8 cellular contexts compared by ENCODE assay signal in genomic region chr14:101971458-101971857, GRCh38. TPM values are rescaled to one million over a fixed set of nuclear protein-coding genes. Genes with fewer than 3 reads are reported as not detected.
DNase-seq lines count a peak whose midpoint lies in the region; ATAC-seq and TF ChIP-seq lines count a peak whose summit lies in the region.
"Not testable (repeated sequence)": the region's sequence is repeated elsewhere in the genome, so short reads cannot be mapped to it uniquely, and the experiment has no call there.

No MANE protein-coding gene starts in this region.

- not testable (repeated sequence) for TF ChIP-seq POLR2A in uterus (IDR thresholded peaks at IDR 0.05)

- H3K36me3 ChIP-seq in Loucy (ENCODE audit: insufficient read depth, low read length) = peaks cover 22% of the 10 kb centered on the region; the same call in 1 of the 2 replicates
- not testable (repeated sequence) for H3K36me3 ChIP-seq in colonic mucosa; muscle layer of colon (ENCODE audit: insufficient read depth, low read length); uterus
- peaks cover 0 to 44% (median 8%) of the 10 kb centered on the region in 9 donors for H3K36me3 ChIP-seq in heart right ventricle

- ATAC-seq in heart right ventricle = not testable (repeated sequence)

- not testable (repeated sequence) for H3K4me3 Mint-ChIP-seq in CD14-positive monocyte

- H2AFZ ChIP-seq in Loucy (ENCODE audit: low read length) = not testable (repeated sequence)

- not testable (repeated sequence) for TF ChIP-seq CTCF in CD14-positive monocyte (IDR thresholded peaks at IDR 0.05); Loucy (conservative IDR thresholded peaks at IDR 0.05; ENCODE audit: low read length); WI38 (IDR thresholded peaks at IDR 0.05; ENCODE audit: low read depth, low read length); colonic mucosa (IDR thresholded peaks at IDR 0.05); heart right ventricle (IDR thresholded peaks at IDR 0.05); uterus (IDR thresholded peaks at IDR 0.05)

- H3K4me2 ChIP-seq in Loucy (ENCODE audit: low read depth, low read length, poor library complexity, severe bottlenecking) = peak overlapping the region; percentile 53

- not testable (repeated sequence) for H3K27me3 Mint-ChIP-seq in CD14-positive monocyte (ENCODE audit: low read depth in 3 of 3)

- H3K4me1 ChIP-seq in Loucy (ENCODE audit: insufficient read depth, low read length, poor library complexity, severe bottlenecking) (peaks cover 38% of the 10 kb centered on the region), colonic mucosa (peaks cover 10% of the 10 kb centered on the region), heart right ventricle (peaks cover 9 to 88% (median 72%) of the 10 kb centered on the region in 9 donors), muscle layer of colon (ENCODE audit: insufficient read depth, low read length) (peaks cover 31% of the 10 kb centered on the region), uterus (peaks cover 0 to 13% of the 10 kb centered on the region in 2 donors)

- 87 to 89% methylated on average over 2 of the region's 2 CpGs for WGBS in heart right ventricle, 2 donors

- peak overlapping the region in 6 of 7 donors; percentile 22 to 94 (median 84) for H3K27ac Mint-ChIP-seq in CD14-positive monocyte

- H3K9me3 Mint-ChIP-seq in CD14-positive monocyte = not testable (repeated sequence)

- not testable (repeated sequence) for H3K9me3 ChIP-seq in Loucy (ENCODE audit: insufficient read depth, low read depth, low read length); colonic mucosa; heart right ventricle; muscle layer of colon (ENCODE audit: low read length); uterus

- H3F3A ChIP-seq in Loucy (ENCODE audit: low read depth) = not testable (repeated sequence)

- intact Hi-C loops in CD14-positive monocyte (cut with micrococcal nuclease); colonic mucosa (cut with DNase I); uterus (cut with DNase I; ENCODE audit: low total_unique reads): not testable (repeated sequence)
- intact Hi-C loops in heart right ventricle (cut with DNase I) = loop anchor here in 2 of 10 donors (5.0 to 10.0 kb wide), 2 partner anchors 116 to 1597 kb away; partner anchors contain the start of genes HSP90AA1 (in 1 of the 2) and WDR25 (in 1 of the 2)

- H3K9ac ChIP-seq in Loucy (ENCODE audit: low read depth, low read length, poor library complexity, severe bottlenecking); colonic mucosa (ENCODE audit: low read depth in 2 of 2, low read length in 2 of 2); muscle layer of colon (ENCODE audit: low read length): not testable (repeated sequence)

- peaks cover 26 to 40% of the 10 kb centered on the region in 2 donors for H3K36me3 Mint-ChIP-seq in CD14-positive monocyte

- H3K4me1 Mint-ChIP-seq in CD14-positive monocyte = peaks cover 43% of the 10 kb centered on the region

- H3K27ac ChIP-seq in colonic mucosa (peak overlapping the region; percentile 56), heart right ventricle (peak overlapping the region in 9 of 10 donors; percentile 3 to 86 (median 73)), muscle layer of colon (ENCODE audit: low read depth, low read length) (peak overlapping the region; percentile 56), skin epidermis (peak overlapping the region in 13 of 21 experiments; percentile 11 to 76 (median 59)), uterus (peak overlapping the region; percentile 68 to 88)

- H3K4me3 ChIP-seq in Loucy (ENCODE audit: low read length, poor library complexity, severe bottlenecking); colonic mucosa; heart right ventricle; muscle layer of colon (ENCODE audit: low read depth in 1 of 2, low read length in 2 of 2); skin epidermis; uterus: not testable (repeated sequence)
- H3K4me3 ChIP-seq in WI38 (ENCODE audit: low read depth, low read length) = peak overlapping the region; percentile 15; the same call in 1 of the 2 replicates

- peaks cover 90% of the 10 kb centered on the region for H3K79me2 ChIP-seq in Loucy (ENCODE audit: insufficient read depth, low read length)

- not testable (repeated sequence) for H3K9me2 ChIP-seq in Loucy (replicated peaks; ENCODE audit: low read depth, low read length)

- H4K20me1 ChIP-seq in Loucy (ENCODE audit: insufficient read depth, low read length, poor library complexity, severe bottlenecking) = peaks cover 88% of the 10 kb centered on the region

- DNase-seq in CD14-positive monocyte (ENCODE audit: low spot score); colonic mucosa; heart right ventricle; uterus: not testable (repeated sequence)

- not testable (repeated sequence) for H3K27me3 ChIP-seq in Loucy (ENCODE audit: insufficient read depth, low read length, poor library complexity, severe bottlenecking); colonic mucosa; heart right ventricle; muscle layer of colon (ENCODE audit: control insufficient read depth in 1 of 2, insufficient read depth in 2 of 2, low read length in 2 of 2); uterus

RNA-seq across cellular contexts. Expression of gene DYNC1H1, which starts 7.1 kb away (rescaled TPM):
- polyA plus RNA-seq in CD14-positive monocyte (10 to 100 TPM; 14.7 to 23.6 TPM), heart right ventricle (100 to 1,000 TPM; 173 to 331 TPM)
- total RNA-seq in colonic mucosa (100 to 1,000 TPM; 345 to 359 TPM), heart right ventricle (100 to 1,000 TPM; 413 to 777 (median 634) TPM), uterus (100 to 1,000 TPM; 251 to 634 (median 479) TPM)
